In the genomic region with DNA sequence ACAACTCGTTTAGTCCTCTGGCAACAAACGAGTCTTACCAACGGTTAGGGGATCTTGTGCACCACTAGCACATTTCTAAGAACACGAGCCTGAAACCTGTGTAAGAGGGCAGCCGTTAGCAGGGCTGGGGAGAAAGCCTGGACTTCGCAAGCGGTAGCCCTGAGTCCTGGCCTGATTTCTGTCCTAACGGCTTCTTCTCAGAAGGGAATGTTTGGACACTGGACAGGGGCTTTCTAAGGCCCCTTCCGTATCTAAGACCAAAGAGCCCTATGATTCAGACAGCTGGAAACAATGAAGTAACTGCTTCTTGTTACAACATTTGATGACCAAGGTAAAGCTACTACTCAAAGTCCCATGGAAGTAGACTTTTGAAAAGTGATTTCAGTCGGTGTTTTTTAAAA, we compare ENCODE assay signal across 8 cellular contexts. TPM values are rescaled to one million over a fixed set of nuclear protein-coding genes. Genes with fewer than 3 reads are reported as not detected.
DNase-seq lines count a peak whose midpoint lies in the region; ATAC-seq and TF ChIP-seq lines count a peak whose summit lies in the region.

No MANE protein-coding gene starts in this region.

- H3K27ac Mint-ChIP-seq in CD14-positive monocyte, result peak overlapping the region in 6 of 7 donors; percentile 87 to 99 (median 89)
- peak overlapping the region in 2 of 3 donors; percentile 84 to 95 for H3K27ac Mint-ChIP-seq in IgD-negative memory B cell
- peak overlapping the region; percentile 92 for H3K27ac Mint-ChIP-seq in mesothelial cell of epicardium

- H3K36me3 Mint-ChIP-seq in CD14-positive monocyte (peaks cover 29 to 36% of the 10 kb centered on the region in 2 donors), IgD-negative memory B cell (peaks cover 5% of the 10 kb centered on the region), mesothelial cell of epicardium (no peaks in the 10 kb centered on the region)

- WGBS in body of pancreas, 2 donors, result 5 to 9% methylated on average over 10 of the region's 10 CpGs

- H3K4me3 Mint-ChIP-seq in CD14-positive monocyte, result peak overlapping the region; percentile 87 to 90
- peak overlapping the region; percentile 85 to 99 (median 94) for H3K4me3 Mint-ChIP-seq in IgD-negative memory B cell
- peak overlapping the region; percentile 81 for H3K4me3 Mint-ChIP-seq in mesothelial cell of epicardium

- no peak overlapping the region for H3K4me3 ChIP-seq in body of pancreas

- H3K27ac ChIP-seq in body of pancreas, result peak overlapping the region in 3 of 4 donors; percentile 99 to 100 (median 99)

- intact Hi-C loops in CD14-positive monocyte (cut with micrococcal nuclease) (loop anchor here (10.0 kb wide), 4 partner anchors 132 to 312 kb away; partner anchors contain the start of gene ING1 (in 1 of the 2)), body of pancreas (cut with DNase I) (no loop called here)

- H3K36me3 ChIP-seq in body of pancreas (replicated peaks in 1 of 2; ENCODE audit: insufficient read depth in 1 of 2, low read depth in 2 of 2), result no peaks in the 10 kb centered on the region

- H3K27me3 Mint-ChIP-seq in CD14-positive monocyte (ENCODE audit: low read depth in 3 of 3), result peaks cover 0 to 2% (median 0%) of the 10 kb centered on the region in 3 donors
- H3K27me3 Mint-ChIP-seq in IgD-negative memory B cell, result no peaks in the 10 kb centered on the region
- H3K27me3 Mint-ChIP-seq in mesothelial cell of epicardium (ENCODE audit: low read depth), result no peaks in the 10 kb centered on the region

- H3K9me3 ChIP-seq in body of pancreas, result no peaks in the 10 kb centered on the region

- no peak for TF ChIP-seq CTCF in CD14-positive monocyte (IDR thresholded peaks at IDR 0.05)
- TF ChIP-seq CTCF in body of pancreas (IDR thresholded peaks at IDR 0.05), result no peak
- no peak for TF ChIP-seq CTCF in mesothelial cell of epicardium (IDR thresholded peaks at IDR 0.05; ENCODE audit: unreplicated experiment)

- DNase-seq in CD14-positive monocyte (ENCODE audit: low spot score) (no peak), body of pancreas (peak in 2 of 4 donors; percentile 25 to 29), mesothelial cell of epicardium (ENCODE audit: low spot score in 2 of 2, unreplicated experiment in 2 of 2) (no peak), H4 (ENCODE audit: low spot score) (no peak)
- DNase-seq in activated CD8-positive, alpha-beta memory T cell treated with anti-CD3 and anti-CD28 coated beads, Interleukin-2, amount 50 U/mL, for 48 hours, result no peak

- ATAC-seq in body of pancreas, result no peak
- no peak for ATAC-seq in GM18520 (IDR thresholded peaks at IDR 0.05; ENCODE audit: unreplicated experiment)
- no peak for ATAC-seq in HG02763 (IDR thresholded peaks at IDR 0.05; ENCODE audit: unreplicated experiment)

- H3K4me1 ChIP-seq in body of pancreas, result peaks cover 63% of the 10 kb centered on the region

- H3K27me3 ChIP-seq in body of pancreas, result no peaks in the 10 kb centered on the region

- peaks cover 30% of the 10 kb centered on the region for H3K4me1 Mint-ChIP-seq in CD14-positive monocyte
- peaks cover 28 to 49% (median 48%) of the 10 kb centered on the region in 3 donors for H3K4me1 Mint-ChIP-seq in IgD-negative memory B cell
- H3K4me1 Mint-ChIP-seq in mesothelial cell of epicardium, result peaks cover 63% of the 10 kb centered on the region

- no peak for TF ChIP-seq POLR2A in body of pancreas (IDR thresholded peaks at IDR 0.05)

- H3K9me3 Mint-ChIP-seq in CD14-positive monocyte (no peaks in the 10 kb centered on the region), IgD-negative memory B cell (no peaks in the 10 kb centered on the region), mesothelial cell of epicardium (no peaks in the 10 kb centered on the region)

RNA-seq across cellular contexts. Expression of gene ANKRD10, which starts 2.2 kb away (rescaled TPM):
- polyA plus RNA-seq in CD14-positive monocyte, result 10 to 100 TPM; 30.5 to 37.2 TPM
- 94.2 TPM for polyA plus RNA-seq in IgD-negative memory B cell
- 100 to 1,000 TPM; 117 to 124 TPM for total RNA-seq in body of pancreas
- total RNA-seq in mesothelial cell of epicardium, result 235 to 258 TPM (median 256 TPM) in 3 replicates
- 40.9 and 45.6 TPM in 2 replicates for total RNA-seq in H4 (2014; rRNA removed; shearing (Covaris generic))
